In the genomic region with DNA sequence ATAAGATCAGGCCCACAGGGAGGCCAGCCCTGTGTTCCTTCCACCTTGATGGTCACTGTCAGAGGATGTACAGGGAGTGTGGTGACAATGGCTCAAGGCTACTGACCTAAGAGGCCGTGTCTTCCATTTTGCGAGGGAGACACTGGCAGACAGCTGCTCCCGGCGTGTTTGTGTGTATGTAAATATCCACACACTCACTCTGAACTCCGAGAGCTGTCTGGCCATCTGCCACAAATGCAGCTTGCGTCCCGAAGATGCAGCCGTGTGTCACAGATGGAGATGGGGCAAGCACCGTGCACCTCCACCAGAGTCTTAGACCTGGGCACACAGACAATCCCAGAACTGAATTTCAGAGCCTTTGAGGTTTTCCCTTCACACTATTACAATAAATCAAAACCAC, we compare ENCODE assay signal across 19 cellular contexts.
DNase-seq lines count a peak whose midpoint lies in the region; ATAC-seq and TF ChIP-seq lines count a peak whose summit lies in the region.
"Had no signal": no experiment of that assay in that cellular context is flagged by ENCODE, and none has a peak within 500 bp of the region (broad histone marks: within the 10 kb centered on the region; RNA-seq: fewer than 3 reads in every experiment).

No MANE protein-coding gene starts in this region.

- no peak overlapping the region for H3K27ac ChIP-seq in foreskin keratinocyte
- H3K27ac ChIP-seq: HL-60, SJSA1 had no signal

- DNase-seq in DMS53 (lab: John Stamatoyannopoulos, UW): peak; percentile 71
- peak; percentile 67 for DNase-seq in NCI-H1694 treated with DMSO at 0.1 percent for 48 hours (lab: John Stamatoyannopoulos, UW)
- peak; percentile 91 for DNase-seq in NCI-H82 (lab: John Stamatoyannopoulos, UW)
- DNase-seq in fibroblast of villous mesenchyme (ENCODE audit: low read depth): peak; percentile 43
- DNase-seq in foreskin keratinocyte: no peak
- DNase-seq in NCI-H446 treated with DMSO at 0.1 percent for 48 hours (lab: John Stamatoyannopoulos, UW): no peak
- no peak for DNase-seq in mesenteric fat pad (ENCODE audit: low spot score)
- DNase-seq in kidney glomerular epithelial cell (lab: John Stamatoyannopoulos, UW): no peak
- DNase-seq: ACHN, AML-193, COR-L47, NCI-H2029 treated with DMSO at 0.1 percent for 48 hours, NCI-H226, RPMI8226, SW 1271 had no signal

- H3K4me3 ChIP-seq in fibroblast of villous mesenchyme (ENCODE audit: low read depth, low read length): no peak overlapping the region
- H3K4me3 ChIP-seq: HAP-1, K562, SJSA1 had no signal

- peaks cover 26% of the 10 kb centered on the region for H3K27me3 ChIP-seq in foreskin keratinocyte
- H3K27me3 ChIP-seq: SJSA1 had no signal

- no peak for ATAC-seq in foreskin keratinocyte
- ATAC-seq: K562 had no signal

- TF ChIP-seq CTCF in fibroblast of villous mesenchyme (IDR thresholded peaks at IDR 0.05; ENCODE audit: insufficient read depth, low read depth, low read length): no peak
- no peak for TF ChIP-seq CTCF in foreskin keratinocyte (conservative IDR thresholded peaks at IDR 0.05)

- H3K4me1 ChIP-seq in foreskin keratinocyte: no peaks in the 10 kb centered on the region
- H3K4me1 ChIP-seq: HAP-1, SJSA1 had no signal

Comparison
In these comparisons a context has a peak if more than half of its experiments do, and no peak if none do; other contexts are left out.
1. DNase-seq: peak in DMS53 (single experiment), NCI-H1694 treated with DMSO at 0.1 percent for 48 hours (single experiment), NCI-H82 (single experiment) and fibroblast of villous mesenchyme (single experiment); none in foreskin keratinocyte (0 of 2), NCI-H446 treated with DMSO at 0.1 percent for 48 hours (single experiment), mesenteric fat pad (single experiment) and kidney glomerular epithelial cell (single experiment).